8 cellular contexts compared by ENCODE assay signal in genomic region chr12:55727643-55728184, GRCh38. TPM values are rescaled to one million over a fixed set of nuclear protein-coding genes. Genes with fewer than 3 reads are reported as not detected.
DNase-seq lines count a peak whose midpoint lies in the region; ATAC-seq and TF ChIP-seq lines count a peak whose summit lies in the region.

No MANE protein-coding gene starts in this region.

- no peak for TF ChIP-seq CTCF in cardiac muscle cell (IDR thresholded peaks at IDR 0.05; ENCODE audit: low read depth, low read length)

- no peaks in the 10 kb centered on the region for H3K9me3 ChIP-seq in cardiac muscle cell (ENCODE audit: low read depth)

- POLR2A ChIA-PET in activated CD4-positive, alpha-beta memory T cell treated with anti-CD3 and anti-CD28 coated beads, Interleukin-2, amount 10 ng/mL, durations not matched to agents 7 days and 5 days (lab: Charles Lee): interaction anchor here (0.7 to 1.0 kb wide), 3 partner anchors 10 to 11 kb away, joined by 3 read pairs; no protein-coding TSS in a partner anchor

- H3K36me3 Mint-ChIP-seq in stimulated activated naive CD8-positive, alpha-beta T cell treated with anti-CD3 and anti-CD28 coated beads, Interleukin-15, Interleukin-2, amounts not matched to agents 100 ng/mL and 50 ng/mL, for 24 hours (ENCODE audit: low read depth): peaks cover 9% of the 10 kb centered on the region
- H3K36me3 Mint-ChIP-seq in activated CD4-positive, alpha-beta memory T cell treated with anti-CD3 and anti-CD28 coated beads, Interleukin-2, amount 10 ng/mL, durations not matched to agents 7 days and 5 days (ENCODE audit: low read depth): peaks cover 17% of the 10 kb centered on the region

- no peaks in the 10 kb centered on the region for H3K27me3 ChIP-seq in cardiac muscle cell

- intact Hi-C loops in posterior vena cava (cut with DNase I): loop anchor here in 1 of 2 donors (5.0 kb wide), 1 partner anchor 45 kb away; a partner anchor contains a TSS

- DNase-seq in stimulated activated naive CD8-positive, alpha-beta T cell treated with anti-CD3 and anti-CD28 coated beads, Interleukin-15, Interleukin-2, amounts not matched to agents 100 U/mL and 50 U/mL, for 24 hours: no peak
- no peak for DNase-seq in activated CD4-positive, alpha-beta memory T cell treated with anti-CD3 and anti-CD28 coated beads, Interleukin-2, amount 10 ng/mL, durations not matched to agents 7 days and 5 days
- DNase-seq in cardiac muscle cell (ENCODE audit: low read depth in 1 of 2, low spot score in 1 of 2) (peak in 1 of 2 donors; percentile 71), posterior vena cava (ENCODE audit: low spot score) (peak; percentile 89), cerebellar nuclear complex (lab: John Stamatoyannopoulos, UW) (no peak), globus pallidus (ENCODE audit: low spot score) (no peak)

- CTCF ChIA-PET in activated CD4-positive, alpha-beta memory T cell treated with anti-CD3 and anti-CD28 coated beads, Interleukin-2, amount 10 ng/mL, durations not matched to agents 7 days and 5 days (lab: Charles Lee): interaction anchor here (1.1 kb wide), 1 partner anchor 11 kb away, joined by 3 read pairs; no protein-coding TSS in a partner anchor

- no peaks in the 10 kb centered on the region for H3K9me3 Mint-ChIP-seq in stimulated activated naive CD8-positive, alpha-beta T cell treated with anti-CD3 and anti-CD28 coated beads, Interleukin-15, Interleukin-2, amounts not matched to agents 100 ng/mL and 50 ng/mL, for 24 hours
- no peaks in the 10 kb centered on the region for H3K9me3 Mint-ChIP-seq in activated CD4-positive, alpha-beta memory T cell treated with anti-CD3 and anti-CD28 coated beads, Interleukin-2, amount 10 ng/mL, durations not matched to agents 7 days and 5 days

- peak overlapping the region; percentile 90 for H3K27ac ChIP-seq in cardiac muscle cell

- H3K4me3 Mint-ChIP-seq in stimulated activated naive CD8-positive, alpha-beta T cell treated with anti-CD3 and anti-CD28 coated beads, Interleukin-15, Interleukin-2, amounts not matched to agents 100 ng/mL and 50 ng/mL, for 24 hours: peak overlapping the region; percentile 77
- H3K4me3 Mint-ChIP-seq in activated CD4-positive, alpha-beta memory T cell treated with anti-CD3 and anti-CD28 coated beads, Interleukin-2, amount 10 ng/mL, durations not matched to agents 7 days and 5 days: peak overlapping the region; percentile 87

- H3K27ac Mint-ChIP-seq in stimulated activated naive CD8-positive, alpha-beta T cell treated with anti-CD3 and anti-CD28 coated beads, Interleukin-15, Interleukin-2, amounts not matched to agents 100 ng/mL and 50 ng/mL, for 24 hours: peak overlapping the region; percentile 67
- H3K27ac Mint-ChIP-seq in activated CD4-positive, alpha-beta memory T cell treated with anti-CD3 and anti-CD28 coated beads, Interleukin-2, amount 10 ng/mL, durations not matched to agents 7 days and 5 days: peak overlapping the region; percentile 73

- H3K4me1 ChIP-seq in cardiac muscle cell (ENCODE audit: low read depth): peaks cover 17% of the 10 kb centered on the region

- no peaks in the 10 kb centered on the region for H3K27me3 Mint-ChIP-seq in stimulated activated naive CD8-positive, alpha-beta T cell treated with anti-CD3 and anti-CD28 coated beads, Interleukin-15, Interleukin-2, amounts not matched to agents 100 ng/mL and 50 ng/mL, for 24 hours
- H3K27me3 Mint-ChIP-seq in activated CD4-positive, alpha-beta memory T cell treated with anti-CD3 and anti-CD28 coated beads, Interleukin-2, amount 10 ng/mL, durations not matched to agents 7 days and 5 days: no peaks in the 10 kb centered on the region

- peaks cover 32% of the 10 kb centered on the region for H3K4me1 Mint-ChIP-seq in stimulated activated naive CD8-positive, alpha-beta T cell treated with anti-CD3 and anti-CD28 coated beads, Interleukin-15, Interleukin-2, amounts not matched to agents 100 ng/mL and 50 ng/mL, for 24 hours (ENCODE audit: low read depth)
- H3K4me1 Mint-ChIP-seq in activated CD4-positive, alpha-beta memory T cell treated with anti-CD3 and anti-CD28 coated beads, Interleukin-2, amount 10 ng/mL, durations not matched to agents 7 days and 5 days: peaks cover 44% of the 10 kb centered on the region

- H3K36me3 ChIP-seq in cardiac muscle cell: peaks cover 11% of the 10 kb centered on the region

- peak overlapping the region; percentile 82 for H3K4me3 ChIP-seq in cardiac muscle cell

- ATAC-seq in stimulated activated naive CD8-positive, alpha-beta T cell treated with anti-CD3 and anti-CD28 coated beads, Interleukin-15, Interleukin-2, amounts not matched to agents 100 U/mL and 50 U/mL, for 24 hours: no peak
- ATAC-seq in activated CD4-positive, CD25-positive, alpha-beta regulatory T cell treated with anti-CD3 and anti-CD28 coated beads, Interleukin-2, amount 50 U/mL, for 24 hours: no peak

RNA-seq across cellular contexts. Expression of gene CD63, which starts 1.1 kb away (rescaled TPM):
- 100 to 1,000 TPM; 177 to 185 TPM for total RNA-seq in activated CD4-positive, alpha-beta memory T cell treated with anti-CD3 and anti-CD28 coated beads, Interleukin-2, amount 10 ng/mL, durations not matched to agents 7 days and 5 days
- total RNA-seq in cardiac muscle cell: 268 and 584 TPM in 2 replicates
- 694 and 1,103 TPM in 2 replicates for polyA plus RNA-seq in cardiac muscle cell
- total RNA-seq in posterior vena cava: 1,000 to 10,000 TPM; 1,385 to 1,570 TPM

RNA-seq across cellular contexts. Expression of gene RDH5, which starts 7.5 kb away (rescaled TPM):
- 10 to 100 TPM in 1 of 2 experiments, 1 to 10 TPM in 1; 9.5 to 10.5 TPM for total RNA-seq in activated CD4-positive, alpha-beta memory T cell treated with anti-CD3 and anti-CD28 coated beads, Interleukin-2, amount 10 ng/mL, durations not matched to agents 7 days and 5 days
- total RNA-seq in cardiac muscle cell (10.1 and 11.2 TPM in 2 replicates), posterior vena cava (10 to 100 TPM; 19.2 to 39.7 TPM)
- polyA plus RNA-seq in cardiac muscle cell: 6.6 and 12.6 TPM in 2 replicates

RNA-seq across cellular contexts. Expression of gene BLOC1S1, which starts 11.9 kb away (rescaled TPM):
- total RNA-seq in activated CD4-positive, alpha-beta memory T cell treated with anti-CD3 and anti-CD28 coated beads, Interleukin-2, amount 10 ng/mL, durations not matched to agents 7 days and 5 days: 100 to 1,000 TPM; 156 to 162 TPM
- total RNA-seq in cardiac muscle cell: 133 and 194 TPM in 2 replicates
- 147 and 159 TPM in 2 replicates for polyA plus RNA-seq in cardiac muscle cell
- total RNA-seq in posterior vena cava: 100 to 1,000 TPM; 115 to 118 TPM

RNA-seq across cellular contexts. Expression of gene GDF11, which starts 15.2 kb away (rescaled TPM):
- 1 to 10 TPM; 7.2 to 7.9 TPM for total RNA-seq in activated CD4-positive, alpha-beta memory T cell treated with anti-CD3 and anti-CD28 coated beads, Interleukin-2, amount 10 ng/mL, durations not matched to agents 7 days and 5 days
- total RNA-seq in cardiac muscle cell (53.1 and 54.2 TPM in 2 replicates), posterior vena cava (10 to 100 TPM in 1 of 2 donors, 1 to 10 TPM in 1; 8.4 to 11.0 TPM)
- 13.5 and 14.1 TPM in 2 replicates for polyA plus RNA-seq in cardiac muscle cell

RNA-seq across cellular contexts. Expression of gene ITGA7, which starts 20.0 kb away (rescaled TPM):
- total RNA-seq in activated CD4-positive, alpha-beta memory T cell treated with anti-CD3 and anti-CD28 coated beads, Interleukin-2, amount 10 ng/mL, durations not matched to agents 7 days and 5 days: 1 to 10 TPM; 1.9 to 2.0 TPM
- total RNA-seq in cardiac muscle cell (93.9 and 101 TPM in 2 replicates), posterior vena cava (100 to 1,000 TPM; 497 to 570 TPM)
- polyA plus RNA-seq in cardiac muscle cell: 32.9 and 39.5 TPM in 2 replicates
